In the genomic region with DNA sequence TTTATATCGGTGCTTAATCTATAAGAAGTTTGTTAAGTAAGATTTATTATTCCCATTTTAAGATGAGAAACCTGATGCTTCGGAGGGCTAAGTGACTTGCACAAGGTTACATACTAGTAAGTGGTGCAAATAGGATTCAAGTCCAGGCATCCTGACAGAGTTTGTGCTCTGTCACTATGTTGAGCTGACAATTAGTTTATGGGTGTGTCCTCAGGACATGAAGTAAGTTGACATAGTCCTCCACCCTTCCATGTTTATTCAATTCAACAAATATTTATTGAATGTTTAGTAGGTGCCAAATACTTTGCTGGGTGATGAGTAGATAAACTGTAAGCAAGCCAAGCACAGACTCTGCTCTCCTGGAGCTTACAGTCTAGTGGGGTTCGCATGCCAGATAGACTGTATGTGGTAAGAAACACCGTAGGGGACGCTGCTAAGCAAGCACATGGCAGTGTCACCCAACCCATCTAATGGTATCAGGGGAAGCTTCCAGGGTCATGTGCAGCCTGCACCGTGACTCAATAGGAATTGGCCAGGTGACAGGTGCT, we compare ENCODE assay signal across 19 cellular contexts.
DNase-seq lines count a peak whose midpoint lies in the region; ATAC-seq and TF ChIP-seq lines count a peak whose summit lies in the region.
"Had no signal": no experiment of that assay in that cellular context is flagged by ENCODE, and none has a peak within 500 bp of the region (broad histone marks: within the 10 kb centered on the region; RNA-seq: fewer than 3 reads in every experiment).

No MANE protein-coding gene starts in this region.

- BruUV-seq in PC-3 (replicated peaks; lab: Mats Ljungman, UMichigan): no TSS peak

- POLR2A ChIA-PET in PC-3 (lab: Charles Lee; ENCODE audit: unreplicated experiment) (no interaction called here), GM10248 (lab: Yijun Ruan, JAX) (no interaction called here)

- no peaks in the 10 kb centered on the region for H4K20me1 ChIP-seq in PC-3 (ENCODE audit: low read length)

- ATAC-seq in PC-3 (peak; percentile 92), foreskin keratinocyte (no peak), GM18907 (IDR thresholded peaks at IDR 0.05; ENCODE audit: unreplicated experiment) (no peak)
- ATAC-seq: HCT116 had no signal

- TF ChIP-seq EP300 in stomach (IDR thresholded peaks at IDR 0.05): no peak

- H3K9ac ChIP-seq in PC-3 (ENCODE audit: low read length): no peak overlapping the region
- H3K9ac ChIP-seq: KMS-11, SK-N-SH had no signal

- no peaks in the 10 kb centered on the region for H3F3A ChIP-seq in PC-3 (ENCODE audit: low read length, unreplicated experiment)

- H3K27ac ChIP-seq in PC-3 (ENCODE audit: low read length) (peak overlapping the region; percentile 33), stomach (no peak overlapping the region), foreskin keratinocyte (no peak overlapping the region)
- H3K27ac ChIP-seq: HL-60, KMS-11 had no signal

- H3K4me1 ChIP-seq in PC-3 (ENCODE audit: insufficient read depth, low read length) (peaks cover 24% of the 10 kb centered on the region), stomach (peaks cover 0 to 18% (median 10%) of the 10 kb centered on the region in 4 donors), foreskin keratinocyte (no peaks in the 10 kb centered on the region)

- no peaks in the 10 kb centered on the region for H3K9me2 ChIP-seq in PC-3 (replicated peaks; ENCODE audit: low read length)
- H3K9me2 ChIP-seq: SK-N-SH had no signal

- no peaks in the 10 kb centered on the region for H3K27me3 ChIP-seq in PC-3 (ENCODE audit: low read length)
- no peaks in the 10 kb centered on the region for H3K27me3 ChIP-seq in stomach
- H3K27me3 ChIP-seq in foreskin keratinocyte: no peaks in the 10 kb centered on the region

- no peak for TF ChIP-seq POLR2A in stomach (IDR thresholded peaks at IDR 0.05)

- intact Hi-C loops in PC-3 (cut with micrococcal nuclease) (loop anchor here (1.0 to 5.0 kb wide), 4 partner anchors 42 to 221 kb away; no protein-coding TSS in a partner anchor), stomach (cut with DNase I; ENCODE audit: low total_unique reads) (no loop called here)

- H3K36me3 ChIP-seq in PC-3 (ENCODE audit: low read depth, low read length) (no peaks in the 10 kb centered on the region), stomach (no peaks in the 10 kb centered on the region)

- DNase-seq in DMS53 (lab: John Stamatoyannopoulos, UW) (peak; percentile 50), NCI-H2029 treated with DMSO at 0.1 percent for 48 hours (lab: John Stamatoyannopoulos, UW) (peak; percentile 66), PC-3 (peak; percentile 59), stomach (peak; percentile 31), foreskin keratinocyte (no peak), GM10248 (ENCODE audit: extremely low spot score) (no peak)
- DNase-seq: DMS153, NCI-H1048, NCI-H1417, NCI-H1694, NCI-H2081 treated with DMSO at 0.1 percent for 48 hours, NCI-H2171 treated with DMSO at 0.1 percent for 48 hours, NCI-H524, SK-N-SH, SW 1271 had no signal

- CTCF ChIA-PET in PC-3 (lab: Charles Lee) (no interaction called here), GM10248 (lab: Yijun Ruan, JAX) (interaction anchor here (1.9 kb wide), 1 partner anchor 9 kb away, joined by 3 read pairs; no protein-coding TSS in a partner anchor)

- WGBS in stomach, 5 donors: 56 to 72% (median 62%) methylated on average over 6 of the region's 6 CpGs

- H3K79me2 ChIP-seq in PC-3 (ENCODE audit: low read length): no peaks in the 10 kb centered on the region

- H3K4me3 ChIP-seq in PC-3 (ENCODE audit: low read length) (no peak overlapping the region), stomach (no peak overlapping the region)

- H3K4me2 ChIP-seq in PC-3 (ENCODE audit: low read length): peak overlapping the region; percentile 7
- H3K4me2 ChIP-seq: KMS-11, SK-N-SH had no signal

- TF ChIP-seq CTCF in PC-3 (conservative IDR thresholded peaks at IDR 0.05; ENCODE audit: low read depth, low read length): peak; percentile 30; the same call in 1 of the 2 replicates
- no peak for TF ChIP-seq CTCF in stomach (IDR thresholded peaks at IDR 0.05)
- TF ChIP-seq CTCF in foreskin keratinocyte (conservative IDR thresholded peaks at IDR 0.05): no peak
- no peak for TF ChIP-seq CTCF in GM10248 (IDR thresholded peaks at IDR 0.05; ENCODE audit: control extremely low read depth, extremely low read depth, low read depth, missing control alignments)

- no peak overlapping the region for H2AFZ ChIP-seq in PC-3 (ENCODE audit: low read length)

- H3K9me3 ChIP-seq in PC-3 (ENCODE audit: low read length) (no peaks in the 10 kb centered on the region), stomach (no peaks in the 10 kb centered on the region)
- H3K9me3 ChIP-seq: SK-N-SH had no signal

Comparison
In these comparisons a context has a peak if more than half of its experiments do, and no peak if none do; other contexts are left out.
1. DNase-seq: peak in DMS53 (single experiment), NCI-H2029 treated with DMSO at 0.1 percent for 48 hours (single experiment), PC-3 (single experiment) and stomach (single experiment); none in foreskin keratinocyte (0 of 2) and GM10248 (single experiment).